ENCODE assay signal across 2 cellular contexts in genomic region chr5:45037927-45038326, GRCh38.
TF ChIP-seq lines count a peak whose summit lies in the region.

No MANE protein-coding gene starts in this region.

TF ChIP-seq in GM23338, 12 proteins besides CTCF, POLR2A, EP300 and RAD21 (continued from another document):
- no peak for TF ChIP-seq ZNF462 (CRISPR knock-in tag; IDR thresholded peaks at IDR 0.05)
TF ChIP-seq in GM23338: peak in this region for 0.

TF ChIP-seq in H1, 55 proteins besides CTCF, POLR2A, EP300 and RAD21 (continued from another document):
- TF ChIP-seq POLR2AphosphoS5 (IDR thresholded peaks at IDR 0.05; ENCODE audit: low read depth, low read length) (no peak), FOSL1 (IDR thresholded peaks at IDR 0.05; ENCODE audit: insufficient read depth, low read depth, low read length) (no peak), NANOG (IDR thresholded peaks at IDR 0.05; ENCODE audit: insufficient read depth, low read depth, low read length, poor library complexity, severe bottlenecking) (no peak), CBX8 (IDR thresholded peaks at IDR 0.05; ENCODE audit: borderline replicate concordance, low read depth, low read length) (no peak), SIX5 (IDR thresholded peaks at IDR 0.05; ENCODE audit: low read depth, low read length) (no peak), BRCA1 (IDR thresholded peaks at IDR 0.05; ENCODE audit: low read depth, low read length) (no peak), JUN (IDR thresholded peaks at IDR 0.05; ENCODE audit: low read depth, low read length) (no peak), SIRT6 (IDR thresholded peaks at IDR 0.05; ENCODE audit: low read length) (no peak), ASH2L (IDR thresholded peaks at IDR 0.05; ENCODE audit: low read length) (no peak), RFX5 (IDR thresholded peaks at IDR 0.05; ENCODE audit: borderline replicate concordance, low read depth, low read length) (no peak), ATF2 (IDR thresholded peaks at IDR 0.05; ENCODE audit: low read length) (no peak)
